ENCODE assay signal across 8 cellular contexts in the genomic region with DNA sequence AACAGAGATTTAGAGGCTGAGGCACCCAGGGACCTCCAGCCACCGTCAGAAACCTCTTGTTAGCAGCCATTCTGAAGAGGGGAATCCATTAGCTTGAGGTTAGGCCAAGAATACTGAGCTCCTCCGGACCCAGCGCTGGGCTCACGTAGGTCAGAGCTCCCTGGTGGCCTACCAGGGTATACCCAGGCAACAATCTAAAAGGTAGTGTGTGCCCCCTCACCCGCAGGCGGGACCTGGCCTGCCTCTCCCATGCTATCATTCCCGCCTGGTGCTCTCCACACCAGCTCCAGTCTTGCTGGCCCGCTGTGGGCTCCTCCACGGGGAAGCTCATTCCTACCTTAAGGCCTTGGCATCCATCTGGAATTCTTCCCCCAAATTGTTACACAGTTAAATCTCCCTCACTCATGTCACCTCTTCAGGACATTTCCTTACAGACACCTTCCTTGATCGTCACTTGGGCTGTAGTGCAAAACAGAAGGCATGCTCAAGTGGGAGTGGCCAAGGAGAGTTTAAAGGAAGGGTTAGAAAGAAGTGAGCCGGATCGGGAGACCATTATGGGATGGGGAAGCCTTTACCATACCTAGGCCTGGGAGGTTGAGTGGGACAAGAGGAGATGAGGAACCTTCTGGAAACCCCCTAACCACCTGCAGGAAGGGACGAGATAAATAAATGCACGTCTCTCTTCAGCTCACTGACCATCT.
DNase-seq lines count a peak whose midpoint lies in the region; ATAC-seq and TF ChIP-seq lines count a peak whose summit lies in the region.

No MANE protein-coding gene starts in this region.

- H3K4me1 ChIP-seq in tibial nerve, result peaks cover 0 to 39% (median 5%) of the 10 kb centered on the region in 4 donors

- WGBS in tibial nerve, 2 donors, result 89 to 90% methylated on average over 14 of the region's 14 CpGs

- no peak for ATAC-seq in GM18517 (IDR thresholded peaks at IDR 0.05; ENCODE audit: unreplicated experiment)

- in situ Hi-C loops in astrocyte of the cerebellum (cut with HindIII; ENCODE audit: low sequenced_read_pairs), result no loop called here

- H3K9me3 Mint-ChIP-seq in nephron, result peaks cover 4% of the 10 kb centered on the region

- H3K4me3 ChIP-seq in astrocyte of the cerebellum (ENCODE audit: low read depth, low read length) (no peak overlapping the region), tibial nerve (no peak overlapping the region)

- TF ChIP-seq EP300 in tibial nerve (IDR thresholded peaks at IDR 0.05), result no peak

- CTCF ChIA-PET in HEK293T (lab: Yijun Ruan, JAX), result interaction anchor here (0.6 to 1.6 kb wide), 5 partner anchors 36 to 302 kb away, joined by 3 to 4 read pairs (median 3); no protein-coding TSS in a partner anchor

- no peaks in the 10 kb centered on the region for H3K36me3 ChIP-seq in tibial nerve

- peaks cover 46% of the 10 kb centered on the region for H3K27me3 Mint-ChIP-seq in nephron (ENCODE audit: low read depth)

- no peaks in the 10 kb centered on the region for H3K36me3 Mint-ChIP-seq in nephron (ENCODE audit: low read depth)

- H3K27ac Mint-ChIP-seq in nephron, result peak overlapping the region in 2 of 3 experiments; percentile 31 to 36

- no peak overlapping the region for H3K27ac ChIP-seq in tibial nerve

- DNase-seq in AG08396 (ENCODE audit: low spot score) (peak; percentile 12), HEK293T (ENCODE audit: extremely low spot score) (peak; percentile 22), astrocyte of the cerebellum (ENCODE audit: low read depth) (no peak), GM03348 (ENCODE audit: low spot score) (no peak), tibial nerve (ENCODE audit: low spot score in 2 of 2) (no peak), NCI-H345 treated with DMSO at 0.1 percent for 48 hours (lab: John Stamatoyannopoulos, UW; ENCODE audit: unreplicated experiment) (no peak)

- TF ChIP-seq POLR2A in tibial nerve (IDR thresholded peaks at IDR 0.05), result no peak

- POLR2A ChIA-PET in HEK293T (lab: Yijun Ruan, JAX), result interaction anchor here (0.8 to 2.4 kb wide), 8 partner anchors 10 to 163 kb away, joined by 3 to 10 read pairs (median 4); partner anchors contain the start of gene UCHL1

- peak; percentile 19 for TF ChIP-seq CTCF in astrocyte of the cerebellum (IDR thresholded peaks at IDR 0.05; ENCODE audit: low read depth, low read length, missing control alignments)
- peak in 1 of 3 experiments; percentile 9 for TF ChIP-seq CTCF in nephron (IDR thresholded peaks at IDR 0.05; ENCODE audit: unreplicated experiment in 3 of 3)
- TF ChIP-seq CTCF in tibial nerve (IDR thresholded peaks at IDR 0.05), result no peak

- peaks cover 0 to 3% of the 10 kb centered on the region in 2 donors for H3K27me3 ChIP-seq in tibial nerve

- peaks cover 26% of the 10 kb centered on the region for H3K4me1 Mint-ChIP-seq in nephron

- H3K4me3 Mint-ChIP-seq in nephron, result peak overlapping the region; percentile 73 to 81 (median 78)

- peaks cover 0 to 1% (median 0%) of the 10 kb centered on the region in 4 donors for H3K9me3 ChIP-seq in tibial nerve

TF ChIP-seq in HEK293T, 16 proteins besides CTCF, POLR2A, EP300 and RAD21:
- TF ChIP-seq SUZ12 (IDR thresholded peaks at IDR 0.05) (no peak), ZNF384 (IDR thresholded peaks at IDR 0.05) (no peak), BHLHE40 (IDR thresholded peaks at IDR 0.05; ENCODE audit: borderline replicate concordance) (no peak)
- TF ChIP-seq, protein P1, sequence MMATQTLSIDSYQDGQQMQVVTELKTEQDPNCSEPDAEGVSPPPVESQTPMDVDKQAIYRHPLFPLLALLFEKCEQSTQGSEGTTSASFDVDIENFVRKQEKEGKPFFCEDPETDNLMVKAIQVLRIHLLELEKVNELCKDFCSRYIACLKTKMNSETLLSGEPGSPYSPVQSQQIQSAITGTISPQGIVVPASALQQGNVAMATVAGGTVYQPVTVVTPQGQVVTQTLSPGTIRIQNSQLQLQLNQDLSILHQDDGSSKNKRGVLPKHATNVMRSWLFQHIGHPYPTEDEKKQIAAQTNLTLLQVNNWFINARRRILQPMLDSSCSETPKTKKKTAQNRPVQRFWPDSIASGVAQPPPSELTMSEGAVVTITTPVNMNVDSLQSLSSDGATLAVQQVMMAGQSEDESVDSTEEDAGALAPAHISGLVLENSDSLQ (IDR thresholded peaks at IDR 0.05), result no peak

Comparison
In these comparisons a context has a peak if more than half of its experiments do, and no peak if none do; other contexts are left out.
1. DNase-seq: peak in AG08396 (single experiment) and HEK293T (single experiment); none in astrocyte of the cerebellum (single experiment), GM03348 (single experiment), tibial nerve (0 of 2) and NCI-H345 treated with DMSO at 0.1 percent for 48 hours (single experiment).